ENCODE assay signal across 27 cellular contexts in the genomic region with DNA sequence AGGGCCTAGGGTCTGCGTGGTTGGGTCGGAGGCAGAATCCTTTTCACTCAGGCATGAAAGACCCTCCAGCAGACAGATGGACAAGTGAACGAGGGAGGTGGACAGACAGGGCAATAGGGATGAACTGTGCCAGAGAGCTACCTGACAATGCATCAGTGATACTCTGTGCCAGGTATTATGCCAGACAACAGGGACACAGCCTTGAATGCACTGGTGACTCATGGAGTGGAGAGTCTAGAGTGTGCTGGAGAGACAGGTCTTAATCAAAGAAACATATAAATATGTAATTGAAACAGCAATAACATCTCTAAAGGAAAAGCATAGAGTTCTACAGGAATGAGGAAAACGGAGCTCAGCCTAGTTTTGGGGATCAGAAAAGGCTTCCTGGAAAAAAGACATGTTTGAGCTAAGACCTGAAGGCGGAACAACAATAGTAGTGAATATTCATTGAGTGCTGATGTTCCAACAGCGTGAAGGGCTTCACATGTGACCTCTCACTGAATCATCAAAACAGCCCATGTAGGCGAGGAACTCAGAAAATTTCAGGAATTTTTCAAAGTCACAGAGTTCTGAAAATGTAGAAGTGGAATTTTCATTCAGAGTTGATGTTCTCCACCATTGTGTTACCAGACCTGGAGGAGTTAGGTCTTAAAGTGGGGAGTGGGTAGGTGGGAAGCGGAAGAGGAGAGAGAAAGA. TPM values are rescaled to one million over a fixed set of nuclear protein-coding genes. Genes with fewer than 3 reads are reported as not detected.
DNase-seq lines count a peak whose midpoint lies in the region; ATAC-seq and TF ChIP-seq lines count a peak whose summit lies in the region.
"Had no signal": no experiment of that assay in that cellular context is flagged by ENCODE, and none has a peak within 500 bp of the region (broad histone marks: within the 10 kb centered on the region; RNA-seq: fewer than 3 reads in every experiment).

No MANE protein-coding gene starts in this region.

- WGBS in endodermal cell (ENCODE audit: insufficient coverage in 1 of 2, insufficient read length in 1 of 2), 2 experiments = 91 to 92% methylated on average over 8 of the region's 8 CpGs
- 83 to 87% methylated on average over 7 to 8 of the region's 8 CpGs for whole genome bisulfite sequencing in mesodermal cell (ENCODE audit: insufficient coverage in 2 of 2), 2 experiments

- no peaks in the 10 kb centered on the region for H3K9me3 ChIP-seq in RWPE2 (ENCODE audit: severe bottlenecking)
- H3K9me3 ChIP-seq in endodermal cell (ENCODE audit: control insufficient read depth, low read length) = no peaks in the 10 kb centered on the region
- H3K9me3 ChIP-seq in mesodermal cell (ENCODE audit: control insufficient read depth, low read length) = no peaks in the 10 kb centered on the region
- H3K9me3 ChIP-seq in T-helper 17 cell (ENCODE audit: control insufficient read depth, low read length, poor library complexity, severe bottlenecking) = no peaks in the 10 kb centered on the region
- H3K9me3 ChIP-seq: BE2C, heart left ventricle had no signal

- intact Hi-C loops in sciatic nerve (cut with DNase I) = loop anchor here (5.0 kb wide), 1 partner anchor 1044 kb away; no protein-coding TSS in a partner anchor

- H3K9me3 Mint-ChIP-seq in endodermal cell = peaks cover 2% of the 10 kb centered on the region
- H3K9me3 Mint-ChIP-seq: memory B cell; naive thymus-derived CD4-positive, alpha-beta T cell; T-cell had no signal

- no peaks in the 10 kb centered on the region for H3K27me3 Mint-ChIP-seq in endodermal cell (ENCODE audit: insufficient read depth)
- peaks cover 62% of the 10 kb centered on the region for H3K27me3 Mint-ChIP-seq in T-helper 17 cell

- no peaks in the 10 kb centered on the region for H3K36me3 ChIP-seq in RWPE2 (ENCODE audit: low read depth)
- peaks cover 21% of the 10 kb centered on the region for H3K36me3 ChIP-seq in endodermal cell (ENCODE audit: control insufficient read depth, insufficient read depth, low read length)
- H3K36me3 ChIP-seq in mesodermal cell (ENCODE audit: control insufficient read depth, insufficient read depth, low read length) = peaks cover 49% of the 10 kb centered on the region
- H3K36me3 ChIP-seq: BE2C, cardiac muscle cell had no signal

- ATAC-seq in RWPE2 (ENCODE audit: low read depth) (peak; percentile 61; the same call in 2 of the 3 replicates), sciatic nerve (no peak), T-helper 17 cell (no peak), GM18505 (IDR thresholded peaks at IDR 0.05; ENCODE audit: unreplicated experiment) (no peak)
- ATAC-seq: GM12878; heart left ventricle; left colon; naive thymus-derived CD4-positive, alpha-beta T cell; T-cell had no signal

- no peaks in the 10 kb centered on the region for H3K4me1 ChIP-seq in RWPE2 (ENCODE audit: insufficient read depth, poor library complexity, severe bottlenecking)
- H3K4me1 ChIP-seq in endodermal cell (ENCODE audit: control insufficient read depth, insufficient read depth, low read length) = no peaks in the 10 kb centered on the region
- H3K4me1 ChIP-seq in mesodermal cell (ENCODE audit: control insufficient read depth, insufficient read depth, low read length, poor library complexity, severe bottlenecking) = peaks cover 10% of the 10 kb centered on the region
- H3K4me1 ChIP-seq: BE2C, heart left ventricle had no signal

- H3K36me3 Mint-ChIP-seq in endodermal cell (ENCODE audit: low read depth) (peaks cover 71% of the 10 kb centered on the region), T-helper 17 cell (ENCODE audit: low read depth) (no peaks in the 10 kb centered on the region)
- H3K36me3 Mint-ChIP-seq: memory B cell; naive thymus-derived CD4-positive, alpha-beta T cell; T-cell had no signal

- no peak overlapping the region for H3K4me3 Mint-ChIP-seq in endodermal cell
- H3K4me3 Mint-ChIP-seq in T-helper 17 cell = no peak overlapping the region
- H3K4me3 Mint-ChIP-seq: memory B cell; naive thymus-derived CD4-positive, alpha-beta T cell; T-cell had no signal

- H3K4me3 ChIP-seq in RWPE2 (ENCODE audit: severe bottlenecking) (no peak overlapping the region), endodermal cell (ENCODE audit: low read length) (no peak overlapping the region), mesodermal cell (ENCODE audit: extremely low read depth, insufficient read depth, low read length, poor library complexity, severe bottlenecking) (no peak overlapping the region)
- H3K4me3 ChIP-seq: cardiac muscle cell, GM12878, heart left ventricle had no signal

- H3K4me1 Mint-ChIP-seq in endodermal cell (peaks cover 6% of the 10 kb centered on the region), T-helper 17 cell (peaks cover 5% of the 10 kb centered on the region)
- H3K4me1 Mint-ChIP-seq: memory B cell, T-cell had no signal

- DNase-seq in ELR (ENCODE audit: low read depth) (peak; percentile 49), RWPE2 (ENCODE audit: low spot score) (no peak), endodermal cell (peak; percentile 53), sciatic nerve (ENCODE audit: low spot score) (no peak), T-helper 17 cell (no peak), SW480 (ENCODE audit: low spot score) (no peak)
- DNase-seq: activated gamma-delta T cell; BE2C; dermis blood vessel endothelial cell; DMS53; heart left ventricle; left colon; naive thymus-derived CD4-positive, alpha-beta T cell; NCI-H1694; NK-92 treated with Interleukin-12 subunit alpha and Interleukin-12 subunit beta, amount 100 ng/mL, for 24 hours; occipital lobe; SHP77 treated with DMSO at 0.1 percent for 48 hours; stimulated activated CD4-positive, alpha-beta T cell treated with anti-CD3 and anti-CD28 coated beads, Interleukin-4, amount 100 ng/mL, for 1 hour; stimulated activated naive CD4-positive, alpha-beta T cell; T-cell had no signal

- no peak overlapping the region for H3K27ac ChIP-seq in RWPE2 (ENCODE audit: poor library complexity, severe bottlenecking)
- peak overlapping the region; percentile 2 for H3K27ac ChIP-seq in endodermal cell (ENCODE audit: low read depth, low read length)
- peak overlapping the region; percentile 52 for H3K27ac ChIP-seq in mesodermal cell (ENCODE audit: low read depth, low read length, severe bottlenecking)
- H3K27ac ChIP-seq: cardiac muscle cell, heart left ventricle had no signal

- TF ChIP-seq CTCF in RWPE2 (IDR thresholded peaks at IDR 0.05; ENCODE audit: poor library complexity, severe bottlenecking) (no peak), endodermal cell (conservative IDR thresholded peaks at IDR 0.05) (no peak)

- H3K27me3 ChIP-seq in RWPE2 (ENCODE audit: insufficient read depth, poor library complexity, severe bottlenecking) = no peaks in the 10 kb centered on the region
- H3K27me3 ChIP-seq in endodermal cell (ENCODE audit: control insufficient read depth, insufficient read depth, low read length, poor library complexity, severe bottlenecking) = no peaks in the 10 kb centered on the region
- H3K27me3 ChIP-seq: cardiac muscle cell, heart left ventricle had no signal

- no peak overlapping the region for H3K9ac ChIP-seq in endodermal cell (ENCODE audit: extremely low read depth, low read length, poor library complexity, severe bottlenecking)

- no peak overlapping the region for H3K27ac Mint-ChIP-seq in endodermal cell
- no peak overlapping the region for H3K27ac Mint-ChIP-seq in T-helper 17 cell
- H3K27ac Mint-ChIP-seq: memory B cell, T-cell had no signal

- TF ChIP-seq POLR2A in GM18505 (IDR thresholded peaks at IDR 0.05; ENCODE audit: borderline replicate concordance, extremely low read depth, insufficient read depth, insufficient read length) = no peak

RNA-seq across cellular contexts. Expression of gene FGFBP2, which starts 20.0 kb away (rescaled TPM):
- total RNA-seq in endodermal cell = not detected
- not detected for polyA plus RNA-seq in endodermal cell (2013, experiment 1 of 2)
- polyA plus RNA-seq in endodermal cell (2013, experiment 2 of 2) = not detected
- not detected for polyA plus RNA-seq in mesodermal cell (2013, experiment 1 of 2)
- polyA plus RNA-seq in mesodermal cell (2013, experiment 2 of 2) = not detected
- 129 TPM for total RNA-seq in sciatic nerve
- under 1 TPM in 1 of 2 donors, not detected in 1; 0.50 TPM for total RNA-seq in T-helper 17 cell
- total RNA-seq: cardiac muscle cell, dermis blood vessel endothelial cell, GM12878, occipital lobe, pulmonary artery endothelial cell, temporal lobe had no signal
- polyA plus RNA-seq: cardiac muscle cell had no signal

RNA-seq across cellular contexts. Expression of gene FGFBP1, which starts 44.4 kb away (rescaled TPM):
- not detected for total RNA-seq in endodermal cell
- not detected for polyA plus RNA-seq in endodermal cell (2013, experiment 1 of 2)
- polyA plus RNA-seq in endodermal cell (2013, experiment 2 of 2) = not detected
- polyA plus RNA-seq in mesodermal cell (2013, experiment 1 of 2) = not detected
- not detected for polyA plus RNA-seq in mesodermal cell (2013, experiment 2 of 2)
- not detected for total RNA-seq in sciatic nerve
- not detected for total RNA-seq in T-helper 17 cell
- total RNA-seq: cardiac muscle cell; dermis blood vessel endothelial cell; naive thymus-derived CD4-positive, alpha-beta T cell; occipital lobe; pulmonary artery endothelial cell; T-cell; temporal lobe had no signal
- polyA plus RNA-seq: cardiac muscle cell; heart left ventricle; naive thymus-derived CD4-positive, alpha-beta T cell had no signal

Comparison
In these comparisons a context has a peak if more than half of its experiments do, and no peak if none do; other contexts are left out.
1. DNase-seq: peak in ELR (single experiment) and endodermal cell (single experiment); none in RWPE2 (single experiment), sciatic nerve (single experiment), T-helper 17 cell (0 of 3) and SW480 (single experiment).
2. RNA of gene FGFBP2, which starts 20.0 kb away (total RNA-seq): 129 TPM in sciatic nerve (single experiment); 0.50 TPM in T-helper 17 cell and not detected in endodermal cell; every median in the first group is over 10 times any median in the second.